8 cellular contexts compared by ENCODE assay signal in the genomic region with DNA sequence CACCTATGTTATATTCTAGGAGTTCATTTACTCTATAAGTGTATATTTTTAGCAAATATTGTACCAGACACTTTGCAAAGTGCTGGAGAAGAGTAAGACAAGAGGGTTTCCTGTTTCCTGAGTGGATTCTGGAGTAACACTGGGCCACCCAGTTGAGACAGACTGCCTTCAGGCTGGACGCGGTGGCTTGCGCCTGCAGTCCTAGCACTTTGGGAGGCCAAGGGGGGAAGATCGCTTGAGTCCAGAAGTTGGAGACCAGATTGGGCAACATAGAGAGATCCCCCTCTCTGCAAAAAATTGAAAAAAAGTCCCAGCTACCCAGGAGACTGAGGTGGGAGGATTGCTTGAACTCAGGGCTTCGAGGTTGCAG. TPM values are rescaled to one million over a fixed set of nuclear protein-coding genes. Genes with fewer than 3 reads are reported as not detected.
DNase-seq lines count a peak whose midpoint lies in the region; ATAC-seq and TF ChIP-seq lines count a peak whose summit lies in the region.

No MANE protein-coding gene starts in this region.

- no peak for ATAC-seq in GM18909 (IDR thresholded peaks at IDR 0.05; ENCODE audit: poor library complexity, unreplicated experiment)

- H3K4me1 Mint-ChIP-seq in nephron = peaks cover 32% of the 10 kb centered on the region

- H4K20me1 ChIP-seq in KMS-11 (ENCODE audit: insufficient read depth) = no peaks in the 10 kb centered on the region

- CTCF ChIA-PET in GM10248 (lab: Yijun Ruan, JAX) = interaction anchor here (1.1 to 4.0 kb wide), 6 partner anchors 8 to 376 kb away, joined by 3 to 13 read pairs (median 3); a partner anchor contains a TSS

- H3K4me1 ChIP-seq in BE2C (no peaks in the 10 kb centered on the region), KMS-11 (ENCODE audit: low read depth, poor library complexity, severe bottlenecking) (peaks cover 13% of the 10 kb centered on the region)

- H3K9me3 Mint-ChIP-seq in nephron = no peaks in the 10 kb centered on the region

- no peaks in the 10 kb centered on the region for H3K27me3 Mint-ChIP-seq in nephron (ENCODE audit: low read depth)

- H3K36me3 Mint-ChIP-seq in nephron (ENCODE audit: low read depth) = peaks cover 24% of the 10 kb centered on the region

- H3K4me3 ChIP-seq in BE2C (ENCODE audit: low read depth, low read length) = peak overlapping the region; percentile 98
- H3K4me3 ChIP-seq in KMS-11 (IDR thresholded peaks at IDR 0.05; ENCODE audit: insufficient read depth, low read depth, low read length) = no peak overlapping the region
- peak overlapping the region; percentile 93 for H3K4me3 ChIP-seq in coronary artery

- no peak for DNase-seq in BE2C
- peak; percentile 17 for DNase-seq in coronary artery (ENCODE audit: low spot score)
- DNase-seq in activated gamma-delta T cell treated with Interleukin-2 at 50 U/mL for 16 hours = no peak
- no peak for DNase-seq in OCI-M1 (lab: John Stamatoyannopoulos, UW)
- DNase-seq in GM10248 (ENCODE audit: extremely low spot score) = no peak

- H2AFZ ChIP-seq in KMS-11 (ENCODE audit: low read depth) = peak overlapping the region; percentile 100

- peak overlapping the region; percentile 85 for H3K4me2 ChIP-seq in KMS-11

- H3K27ac Mint-ChIP-seq in nephron = peak overlapping the region; percentile 82 to 98 (median 96)

- H3K36me3 ChIP-seq in BE2C = peaks cover 25% of the 10 kb centered on the region
- peaks cover 6% of the 10 kb centered on the region; the same call in 1 of the 2 replicates for H3K36me3 ChIP-seq in KMS-11 (ENCODE audit: insufficient read depth)

- H3K4me3 Mint-ChIP-seq in nephron = peak overlapping the region; percentile 93 to 100 (median 97)

- no peaks in the 10 kb centered on the region for H3K9me3 ChIP-seq in BE2C

- H3K79me2 ChIP-seq in KMS-11 (ENCODE audit: insufficient read depth, low read depth) = peaks cover 18% of the 10 kb centered on the region

- H3K9ac ChIP-seq in KMS-11 = peak overlapping the region; percentile 81; the same call in 1 of the 2 replicates

- POLR2A ChIA-PET in GM10248 (lab: Yijun Ruan, JAX) = no interaction called here

- H3K27ac ChIP-seq in KMS-11 = peak overlapping the region; percentile 59; the same call in 1 of the 2 replicates
- peak overlapping the region in 1 of 2 donors; percentile 79 for H3K27ac ChIP-seq in coronary artery

- TF ChIP-seq CTCF in BE2C (IDR thresholded peaks at IDR 0.05; ENCODE audit: low read depth, low read length) (no peak), KMS-11 (conservative IDR thresholded peaks at IDR 0.05; ENCODE audit: low read depth, low read length) (no peak), coronary artery (IDR thresholded peaks at IDR 0.05) (no peak), nephron (IDR thresholded peaks at IDR 0.05; ENCODE audit: unreplicated experiment in 3 of 3) (no peak), GM10248 (IDR thresholded peaks at IDR 0.05; ENCODE audit: control extremely low read depth, extremely low read depth, low read depth, missing control alignments) (no peak)

- H3K27me3 ChIP-seq in BE2C (peaks cover 8% of the 10 kb centered on the region), KMS-11 (ENCODE audit: insufficient read depth, low read depth) (no peaks in the 10 kb centered on the region)

RNA-seq across cellular contexts. Expression of a gene that starts 0.8 kb away (rescaled TPM):
- 17.5 TPM for polyA plus RNA-seq in BE2C (2012; ENCODE audit: insufficient read depth, insufficient read length, low read depth)

RNA-seq across cellular contexts. Expression of a gene that starts 17.9 kb away (rescaled TPM):
- polyA plus RNA-seq in BE2C (2012; ENCODE audit: insufficient read depth, insufficient read length, low read depth) = 8.8 TPM

RNA-seq across cellular contexts. Expression of a gene that starts 57.5 kb away (rescaled TPM):
- 35.2 TPM for polyA plus RNA-seq in BE2C (2012; ENCODE audit: insufficient read depth, insufficient read length, low read depth)
